ENCODE assay signal across 7 cellular contexts in the genomic region with DNA sequence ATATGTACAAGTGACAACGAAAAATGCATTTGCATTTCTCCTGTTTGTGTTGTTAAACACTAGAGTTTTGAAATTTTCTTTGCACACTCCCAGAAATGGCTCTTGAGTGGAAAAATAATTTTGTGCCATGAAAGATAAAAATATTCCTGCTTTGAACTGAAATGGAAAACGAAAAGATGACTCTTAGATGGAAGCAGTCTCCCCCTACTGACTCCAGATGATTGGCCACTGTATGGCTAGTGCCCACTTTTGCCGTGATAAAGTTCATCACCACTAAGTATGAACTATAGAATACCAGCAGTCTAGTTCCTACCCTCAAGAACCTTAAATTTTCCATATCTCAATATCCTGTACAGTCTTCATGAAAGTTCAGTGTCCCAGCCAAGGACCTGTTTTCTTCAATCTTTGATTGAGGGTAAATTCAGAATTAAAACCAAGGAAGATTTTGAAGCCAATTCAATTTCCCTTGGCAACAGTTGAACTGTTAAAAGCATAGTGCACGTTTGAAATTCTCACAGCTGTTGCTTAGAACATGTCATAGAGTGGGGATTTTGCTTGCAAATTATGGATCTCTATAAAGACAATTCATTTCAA. TPM values are rescaled to one million over a fixed set of nuclear protein-coding genes. Genes with fewer than 3 reads are reported as not detected.
DNase-seq lines count a peak whose midpoint lies in the region; ATAC-seq, FAIRE-seq and TF ChIP-seq lines count a peak whose summit lies in the region.

No MANE protein-coding gene starts in this region.

- H3K4me1 Mint-ChIP-seq in brain: peaks cover 32% of the 10 kb centered on the region

- peaks cover 9% of the 10 kb centered on the region for H3K27me3 Mint-ChIP-seq in brain

- peaks cover 0 to 4% (median 0%) of the 10 kb centered on the region in 5 experiments for H3K9me3 Mint-ChIP-seq in brain

- TF ChIP-seq CTCF in LNCaP clone FGC (IDR thresholded peaks at IDR 0.05; ENCODE audit: control insufficient read depth, extremely low read depth, insufficient read depth) (peak; percentile 49; the same call in 1 of the 2 replicates), brain (conservative IDR thresholded peaks at IDR 0.05) (peak; percentile 19 to 40)

- no peak for DNase-seq in LNCaP clone FGC (ENCODE audit: low read depth)
- DNase-seq in myocyte (ENCODE audit: low read depth): peak; percentile 30

- peak; percentile 34 for FAIRE-seq in G401.6 (lab: Jason Lieb, UNC)

- ATAC-seq in GM19328 (IDR thresholded peaks at IDR 0.05; ENCODE audit: unreplicated experiment) (no peak), GM21367 (IDR thresholded peaks at IDR 0.05; ENCODE audit: unreplicated experiment) (no peak), GM21723 (IDR thresholded peaks at IDR 0.05; ENCODE audit: unreplicated experiment) (no peak)

- H3K27ac Mint-ChIP-seq in brain: peak overlapping the region in 4 of 5 experiments; percentile 29 to 99 (median 91)

- H3K36me3 Mint-ChIP-seq in brain: peaks cover 11% of the 10 kb centered on the region

- H3K4me3 ChIP-seq in LNCaP clone FGC (ENCODE audit: low read depth, low read length): no peak overlapping the region

- H3K4me3 Mint-ChIP-seq in brain: peak overlapping the region; percentile 90 to 98 (median 93)

RNA-seq across cellular contexts. Expression of a gene that starts 1.6 kb away (rescaled TPM):
- 28.2 TPM for polyA plus RNA-seq in brain (ENCODE audit: insufficient read depth, low read depth, low replicate concordance)
- total RNA-seq in myocyte: 13.7 and 14.5 TPM in 2 replicates
- 14.4 TPM for polyA plus RNA-seq in myocyte (2012)
